In genomic region chr12:82378997-82379396, GRCh38 we compare ENCODE assay signal across 24 cellular contexts.
"Had no signal": no experiment of that assay in that cellular context is flagged by ENCODE, and none has a peak within 500 bp of the region (broad histone marks: within the 10 kb centered on the region; RNA-seq: fewer than 3 reads in every experiment).

No MANE protein-coding gene starts in this region.

- ATAC-seq: activated CD8-positive, alpha-beta T cell treated with anti-CD3 and anti-CD28 coated beads for 36 hours; activated T-cell treated with anti-CD3 and anti-CD28 coated beads, Interleukin-2, amount 50 U/mL, for 4 hours; activated T-helper 17 cell treated with anti-CD3 and anti-CD28 coated beads, Interleukin-2, amount 50 U/mL, for 72 hours; esophagus mucosa; heart left ventricle; T-helper 17 cell had no signal

- DNase-seq: activated CD4-positive, alpha-beta T cell treated with anti-CD3 and anti-CD28 coated beads for 4 hours; activated CD4-positive, alpha-beta T cell treated with anti-CD3 and anti-CD28 coated beads, Interleukin-2, amount 10 ng/mL, durations not matched to agents 7 days and 5 days; activated CD4-positive, alpha-beta T cell treated with anti-CD3 and anti-CD28 coated beads, Interleukin-2, amount 50 U/mL, for 4 hours; activated CD4-positive, CD25-positive, alpha-beta regulatory T cell; activated CD4-positive, CD25-positive, alpha-beta regulatory T cell treated with anti-CD3 and anti-CD28 coated beads, Interleukin-2, amount 50 U/mL, for 72 hours; activated CD8-positive, alpha-beta memory T cell treated with anti-CD3 and anti-CD28 coated beads for 24 hours; activated CD8-positive, alpha-beta T cell treated with anti-CD3 and anti-CD28 coated beads for 36 hours; activated effector memory CD4-positive, alpha-beta T cell treated with Interleukin-2 at 50 U/mL for 16 hours; activated gamma-delta T cell treated with Interleukin-2 at 50 U/mL for 16 hours; activated naive CD4-positive, alpha-beta T cell treated with anti-CD3 and anti-CD28 coated beads, Interleukin-2, amount 50 U/mL, for 16 hours; activated naive CD4-positive, alpha-beta T cell treated with Interleukin-2 at 50 U/mL for 16 hours; activated T-cell treated with anti-CD3 and anti-CD28 coated beads, Interleukin-2, amount 50 U/mL, for 4 hours; central memory CD4-positive, alpha-beta T cell; cerebellar nuclear complex; colonic mucosa; effector memory CD4-positive, alpha-beta T cell; endodermal cell; foreskin fibroblast; heart left ventricle; T-helper 1 cell; T-helper 17 cell; T1000 had no signal
